ENCODE assay signal across 17 cellular contexts in genomic region chrX:45747905-45748304, GRCh38.
A peak's percentile ranks its signal among the peaks of the same experiment; 100 is the strongest.
DNase-seq lines count a peak whose midpoint lies in the region; ATAC-seq, FAIRE-seq and TF ChIP-seq lines count a peak whose summit lies in the region.
"Had no signal": no experiment of that assay in that cellular context is flagged by ENCODE, and none has a peak within 500 bp of the region (broad histone marks: within the 10 kb centered on the region; RNA-seq: fewer than 3 reads in every experiment).

No MANE protein-coding gene starts in this region.

- H3K36me3 ChIP-seq in left ventricle myocardium inferior (peaks cover 7% of the 10 kb centered on the region), astrocyte (ENCODE audit: insufficient read depth, low read length) (peaks cover 49% of the 10 kb centered on the region), lower lobe of right lung (peaks cover 5% of the 10 kb centered on the region), adrenal gland (replicated peaks in 1 of 2) (no peaks in the 10 kb centered on the region)
- H3K36me3 ChIP-seq: gastroesophageal sphincter had no signal

- no peak for DNase-seq in left ventricle myocardium inferior
- no peak for DNase-seq in cardiac septum (ENCODE audit: low spot score)
- DNase-seq in astrocyte (ENCODE audit: low read depth): peak; percentile 58
- no peak for DNase-seq in lower lobe of right lung
- DNase-seq in activated effector memory CD4-positive, alpha-beta T cell treated with Interleukin-2 at 50 U/mL for 16 hours: no peak
- no peak for DNase-seq in NCI-H524 (lab: John Stamatoyannopoulos, UW)
- DNase-seq in adrenal gland: no peak
- DNase-seq: activated CD4-positive, alpha-beta T cell treated with anti-CD3 and anti-CD28 coated beads, Interleukin-2, amount 10 ng/mL, durations not matched to agents 24 days and 14 days; anterior cingulate cortex; NCI-H1930; NCI-H69; Peyer's patch; stomach had no signal

- H3K27ac Mint-ChIP-seq in astrocyte (ENCODE audit: unreplicated experiment): no peak overlapping the region

- FAIRE-seq in astrocyte (lab: Jason Lieb, UNC): peak; percentile 26

- H3K4me1 ChIP-seq in left ventricle myocardium inferior (peaks cover 19% of the 10 kb centered on the region), astrocyte (ENCODE audit: insufficient read depth, low read length) (peaks cover 39% of the 10 kb centered on the region), lower lobe of right lung (peaks cover 36% of the 10 kb centered on the region), adrenal gland (replicated peaks in 1 of 2) (no peaks in the 10 kb centered on the region)
- H3K4me1 ChIP-seq: Peyer's patch had no signal

- H3K4me2 ChIP-seq in astrocyte (ENCODE audit: low read length): peak overlapping the region; percentile 28

- 61 to 77% (median 69%) methylated on average over 4 of the region's 4 CpGs for WGBS in adrenal gland, 4 donors

- H3K27ac ChIP-seq in left ventricle myocardium inferior (replicated peaks) (peak overlapping the region; percentile 80), astrocyte (ENCODE audit: low read depth, low read length) (peak overlapping the region; percentile 57), lower lobe of right lung (peak overlapping the region; percentile 31), adrenal gland (no peak overlapping the region)
- H3K27ac ChIP-seq: coronary artery, gastroesophageal sphincter, Peyer's patch, stomach had no signal

- H3K9me3 ChIP-seq in left ventricle myocardium inferior (replicated peaks): no peaks in the 10 kb centered on the region
- no peaks in the 10 kb centered on the region for H3K9me3 ChIP-seq in astrocyte (ENCODE audit: insufficient read depth, low read depth, low read length)
- no peaks in the 10 kb centered on the region for H3K9me3 ChIP-seq in lower lobe of right lung
- H3K9me3 ChIP-seq in adrenal gland (replicated peaks in 1 of 3): no peaks in the 10 kb centered on the region
- H3K9me3 ChIP-seq: gastroesophageal sphincter, Peyer's patch, stomach had no signal

- TF ChIP-seq CTCF in left ventricle myocardium inferior (IDR thresholded peaks at IDR 0.05; ENCODE audit: borderline replicate concordance) (no peak), astrocyte (IDR thresholded peaks at IDR 0.05; ENCODE audit: insufficient read depth, low read depth, low read length) (no peak), lower lobe of right lung (IDR thresholded peaks at IDR 0.05) (no peak), adrenal gland (IDR thresholded peaks at IDR 0.05) (no peak)

- peak; percentile 65 to 78 for ATAC-seq in lower lobe of right lung
- no peak for ATAC-seq in GM19351 (IDR thresholded peaks at IDR 0.05; ENCODE audit: unreplicated experiment)
- ATAC-seq: gastroesophageal sphincter had no signal

- peaks cover 8% of the 10 kb centered on the region for H3K36me3 Mint-ChIP-seq in astrocyte (ENCODE audit: low read depth, unreplicated experiment)

- H3K4me1 Mint-ChIP-seq in astrocyte (ENCODE audit: low read depth, unreplicated experiment): peaks cover 46% of the 10 kb centered on the region

- no peak overlapping the region for H2AFZ ChIP-seq in astrocyte (ENCODE audit: low read depth, low read length)

- peaks cover 65% of the 10 kb centered on the region for H3K79me2 ChIP-seq in astrocyte (ENCODE audit: insufficient read depth, low read length)

- H4K20me1 ChIP-seq in astrocyte (ENCODE audit: insufficient read depth, low read length): peaks cover 11% of the 10 kb centered on the region

- H3K27me3 Mint-ChIP-seq in astrocyte (ENCODE audit: low read depth, unreplicated experiment): no peaks in the 10 kb centered on the region
- H3K27me3 Mint-ChIP-seq: activated CD4-positive, alpha-beta T cell treated with anti-CD3 and anti-CD28 coated beads, Interleukin-2, amount 10 ng/mL, durations not matched to agents 24 days and 14 days had no signal

- no peak overlapping the region for H3K9ac ChIP-seq in astrocyte (ENCODE audit: low read length)

- H3K4me3 Mint-ChIP-seq in astrocyte (ENCODE audit: unreplicated experiment): no peak overlapping the region
- H3K4me3 Mint-ChIP-seq: activated CD4-positive, alpha-beta T cell treated with anti-CD3 and anti-CD28 coated beads, Interleukin-2, amount 10 ng/mL, durations not matched to agents 24 days and 14 days had no signal

- H3K27me3 ChIP-seq in left ventricle myocardium inferior (ENCODE audit: low read depth) (no peaks in the 10 kb centered on the region), astrocyte (ENCODE audit: insufficient read depth, low read length) (no peaks in the 10 kb centered on the region), lower lobe of right lung (ENCODE audit: low read depth) (no peaks in the 10 kb centered on the region), adrenal gland (peaks cover 10% of the 10 kb centered on the region)
- H3K27me3 ChIP-seq: gastroesophageal sphincter, Peyer's patch had no signal

- peak overlapping the region; percentile 60 for H3K4me3 ChIP-seq in left ventricle myocardium inferior
- no peak overlapping the region for H3K4me3 ChIP-seq in astrocyte (ENCODE audit: insufficient read depth, low read depth, low read length)
- no peak overlapping the region for H3K4me3 ChIP-seq in lower lobe of right lung
- no peak overlapping the region for H3K4me3 ChIP-seq in adrenal gland
- H3K4me3 ChIP-seq: coronary artery, gastroesophageal sphincter, Peyer's patch, stomach had no signal

- H3K9me3 Mint-ChIP-seq in astrocyte (ENCODE audit: unreplicated experiment): no peaks in the 10 kb centered on the region
- H3K9me3 Mint-ChIP-seq: activated CD4-positive, alpha-beta T cell treated with anti-CD3 and anti-CD28 coated beads, Interleukin-2, amount 10 ng/mL, durations not matched to agents 24 days and 14 days; activated T-helper 2 cell treated with anti-CD3 and anti-CD28 coated beads, Interferon-gamma antibody, Interleukin-2, Interleukin-4, amounts not matched to agents 10 μg/mL and 5 μg/mL and 100 μg/mL, durations not matched to agents 14 hours and 24 hours and 36 hours had no signal

- no peak for TF ChIP-seq POLR2A in adrenal gland (IDR thresholded peaks at IDR 0.05)

- intact Hi-C loops in left ventricle myocardium inferior (cut with micrococcal nuclease): no loop called here
- intact Hi-C loops in cardiac septum (cut with DNase I): loop anchor here (5.0 kb wide), 1 partner anchor 236 kb away; no protein-coding TSS in a partner anchor
- intact Hi-C loops in lower lobe of right lung (cut with DNase I): no loop called here
- intact Hi-C loops in adrenal gland (cut with DNase I): no loop called here

Comparison
In these comparisons a context has a peak if more than half of its experiments do, and no peak if none do; other contexts are left out.
1. H3K27ac ChIP-seq: peak in left ventricle myocardium inferior (single experiment), astrocyte (single experiment) and lower lobe of right lung (single experiment); none in adrenal gland (0 of 5).